10 cellular contexts compared by ENCODE assay signal in genomic region chr6:148146717-148147116, GRCh38.
DNase-seq lines count a peak whose midpoint lies in the region; ATAC-seq and TF ChIP-seq lines count a peak whose summit lies in the region.
"Had no signal": no experiment of that assay in that cellular context is flagged by ENCODE, and none has a peak within 500 bp of the region (broad histone marks: within the 10 kb centered on the region; RNA-seq: fewer than 3 reads in every experiment).

No MANE protein-coding gene starts in this region.

- peaks cover 0 to 7% of the 10 kb centered on the region in 2 donors for H3K36me3 Mint-ChIP-seq in activated naive CD4-positive, alpha-beta T cell treated with anti-CD3 and anti-CD28 coated beads, Interleukin-2, amount 50 U/mL, for 72 hours

- no peak for TF ChIP-seq POLR2A in Peyer's patch (IDR thresholded peaks at IDR 0.05)
- TF ChIP-seq POLR2A in esophagus squamous epithelium (IDR thresholded peaks at IDR 0.05) = no peak

- TF ChIP-seq CTCF in Peyer's patch (IDR thresholded peaks at IDR 0.05) (no peak), esophagus squamous epithelium (IDR thresholded peaks at IDR 0.05) (no peak)

- peak overlapping the region; percentile 24; the same call in 1 of the 2 replicates for H3K27ac ChIP-seq in SJCRH30
- H3K27ac ChIP-seq in Peyer's patch = no peak overlapping the region
- no peak overlapping the region for H3K27ac ChIP-seq in esophagus squamous epithelium
- H3K27ac ChIP-seq: HL-60 had no signal

- H3K9me3 ChIP-seq in SJCRH30 (replicated peaks) (no peaks in the 10 kb centered on the region), Peyer's patch (no peaks in the 10 kb centered on the region), esophagus squamous epithelium (no peaks in the 10 kb centered on the region)

- WGBS in esophagus squamous epithelium, 2 donors = 31 to 36% methylated on average over 5 of the region's 5 CpGs

- intact Hi-C loops in esophagus squamous epithelium (cut with DNase I) = no loop called here

- ATAC-seq in GM18858 (IDR thresholded peaks at IDR 0.05; ENCODE audit: unreplicated experiment) (peak; percentile 51), HG02798 (IDR thresholded peaks at IDR 0.05; ENCODE audit: poor library complexity, unreplicated experiment) (no peak)
- peak; percentile 89 to 94 for ATAC-seq in activated naive CD4-positive, alpha-beta T cell treated with anti-CD3 and anti-CD28 coated beads, Interleukin-2, amount 50 U/mL, for 72 hours

- H3K4me3 ChIP-seq in SJCRH30 = no peak overlapping the region
- no peak overlapping the region for H3K4me3 ChIP-seq in Peyer's patch
- no peak overlapping the region for H3K4me3 ChIP-seq in esophagus squamous epithelium

- H3K27me3 ChIP-seq in SJCRH30 = no peaks in the 10 kb centered on the region
- no peaks in the 10 kb centered on the region for H3K27me3 ChIP-seq in Peyer's patch
- no peaks in the 10 kb centered on the region for H3K27me3 ChIP-seq in esophagus squamous epithelium

- H3K4me1 ChIP-seq in SJCRH30 = peaks cover 25% of the 10 kb centered on the region
- no peaks in the 10 kb centered on the region for H3K4me1 ChIP-seq in Peyer's patch
- H3K4me1 ChIP-seq in esophagus squamous epithelium = no peaks in the 10 kb centered on the region

- H3K9me3 Mint-ChIP-seq in activated naive CD4-positive, alpha-beta T cell treated with anti-CD3 and anti-CD28 coated beads, Interleukin-2, amount 50 U/mL, for 72 hours = peaks cover 4% of the 10 kb centered on the region in 2 donors

- DNase-seq in SJCRH30 (peak; percentile 15 to 36), Peyer's patch (no peak), esophagus squamous epithelium (lab: John Stamatoyannopoulos, UW) (no peak), HUDEP-2 (lab: John Stamatoyannopoulos, UW; ENCODE audit: unreplicated experiment in 76 of 76) (no peak)
- peak; percentile 16 to 59 for DNase-seq in activated naive CD4-positive, alpha-beta T cell treated with anti-CD3 and anti-CD28 coated beads, Interleukin-2, amount 50 U/mL, for 72 hours (ENCODE audit: low spot score in 2 of 2)
- DNase-seq in stimulated activated CD4-positive, alpha-beta T cell treated with anti-CD3 and anti-CD28 coated beads, Interleukin-12 subunit alpha, Interleukin-12 subunit beta, amount 100 ng/mL, for 24 hours (ENCODE audit: low read depth in 2 of 2) = peak; percentile 19 to 42
- DNase-seq: GDM1 had no signal

- H3K27ac Mint-ChIP-seq in activated naive CD4-positive, alpha-beta T cell treated with anti-CD3 and anti-CD28 coated beads, Interleukin-2, amount 50 U/mL, for 72 hours = peak overlapping the region in 1 of 2 donors; percentile 36

- H3K36me3 ChIP-seq in SJCRH30 = no peaks in the 10 kb centered on the region
- H3K36me3 ChIP-seq in Peyer's patch = no peaks in the 10 kb centered on the region
- H3K36me3 ChIP-seq in esophagus squamous epithelium = no peaks in the 10 kb centered on the region

Comparison
In these comparisons a context has a peak if more than half of its experiments do, and no peak if none do; other contexts are left out.
1. DNase-seq: peak in SJCRH30 (2 of 2), activated naive CD4-positive, alpha-beta T cell treated with anti-CD3 and anti-CD28 coated beads, Interleukin-2, amount 50 U/mL, for 72 hours (2 of 2) and stimulated activated CD4-positive, alpha-beta T cell treated with anti-CD3 and anti-CD28 coated beads, Interleukin-12 subunit alpha, Interleukin-12 subunit beta, amount 100 ng/mL, for 24 hours (2 of 2); none in Peyer's patch (0 of 3), esophagus squamous epithelium (single experiment) and HUDEP-2 (0 of 76).